11 cellular contexts compared by ENCODE assay signal in genomic region chr20:17558941-17559304, GRCh38. TPM values are rescaled to one million over a fixed set of nuclear protein-coding genes. Genes with fewer than 3 reads are reported as not detected.
A peak's percentile ranks its signal among the peaks of the same experiment; 100 is the strongest.
DNase-seq lines count a peak whose midpoint lies in the region; ATAC-seq and TF ChIP-seq lines count a peak whose summit lies in the region.
"Had no signal": no experiment of that assay in that cellular context is flagged by ENCODE, and none has a peak within 500 bp of the region (broad histone marks: within the 10 kb centered on the region; RNA-seq: fewer than 3 reads in every experiment).

No MANE protein-coding gene starts in this region.

- no peak overlapping the region for H3K9ac ChIP-seq in duodenal mucosa (ENCODE audit: low read depth in 1 of 2, low read length in 2 of 2)
- no peak overlapping the region for H3K9ac ChIP-seq in neural progenitor cell

- H3K4me1 ChIP-seq in duodenal mucosa (ENCODE audit: control insufficient read depth in 1 of 2, insufficient read depth in 2 of 2, low read length in 2 of 2) (peaks cover 15% of the 10 kb centered on the region in 2 donors), neural progenitor cell (peaks cover 5% of the 10 kb centered on the region)

- no peaks in the 10 kb centered on the region for H3F3A ChIP-seq in neural progenitor cell (ENCODE audit: low read depth)

- H3K36me3 ChIP-seq in duodenal mucosa (ENCODE audit: control insufficient read depth in 1 of 2, insufficient read depth in 2 of 2, low read length in 2 of 2) (no peaks in the 10 kb centered on the region), neural progenitor cell (no peaks in the 10 kb centered on the region)
- H3K36me3 ChIP-seq: neutrophil had no signal

- no peak overlapping the region for H3K4me3 ChIP-seq in duodenal mucosa (ENCODE audit: low read depth in 1 of 2, low read length in 2 of 2)
- H3K4me3 ChIP-seq in neural progenitor cell = no peak overlapping the region

- H3K27me3 Mint-ChIP-seq in stimulated activated naive CD8-positive, alpha-beta T cell treated with anti-CD3 and anti-CD28 coated beads, Interleukin-15, Interleukin-2, amounts not matched to agents 100 ng/mL and 50 ng/mL, for 24 hours = peaks cover 3% of the 10 kb centered on the region
- H3K27me3 Mint-ChIP-seq in neural progenitor cell (ENCODE audit: insufficient read depth, low read depth) = no peaks in the 10 kb centered on the region

- H4K20me1 ChIP-seq in neural progenitor cell (ENCODE audit: low read depth) = no peaks in the 10 kb centered on the region

- TF ChIP-seq CTCF in neural progenitor cell (IDR thresholded peaks at IDR 0.05) = no peak

- H3K9me3 Mint-ChIP-seq in stimulated activated naive CD8-positive, alpha-beta T cell treated with anti-CD3 and anti-CD28 coated beads, Interleukin-15, Interleukin-2, amounts not matched to agents 100 ng/mL and 50 ng/mL, for 24 hours = no peaks in the 10 kb centered on the region
- H3K9me3 Mint-ChIP-seq in neural progenitor cell = peaks cover 1% of the 10 kb centered on the region

- no peak for DNase-seq in stimulated activated naive CD8-positive, alpha-beta T cell treated with anti-CD3 and anti-CD28 coated beads, Interleukin-15, Interleukin-2, amounts not matched to agents 100 U/mL and 50 U/mL, for 24 hours
- DNase-seq in neural progenitor cell (ENCODE audit: low spot score) (no peak), GF-D8 (lab: John Stamatoyannopoulos, UW) (no peak), NCI-H82 (lab: John Stamatoyannopoulos, UW) (no peak), NCI-H187 (lab: John Stamatoyannopoulos, UW) (no peak)
- DNase-seq: glutamatergic neuron, NCI-H748 treated with DMSO at 0.1 percent for 48 hours had no signal

- peaks cover 47% of the 10 kb centered on the region for H3K4me1 Mint-ChIP-seq in stimulated activated naive CD8-positive, alpha-beta T cell treated with anti-CD3 and anti-CD28 coated beads, Interleukin-15, Interleukin-2, amounts not matched to agents 100 ng/mL and 50 ng/mL, for 24 hours (ENCODE audit: low read depth)
- peaks cover 22% of the 10 kb centered on the region for H3K4me1 Mint-ChIP-seq in neural progenitor cell

- H3K4me3 Mint-ChIP-seq in stimulated activated naive CD8-positive, alpha-beta T cell treated with anti-CD3 and anti-CD28 coated beads, Interleukin-15, Interleukin-2, amounts not matched to agents 100 ng/mL and 50 ng/mL, for 24 hours = peak overlapping the region; percentile 71
- no peak overlapping the region for H3K4me3 Mint-ChIP-seq in neural progenitor cell

- peak overlapping the region; percentile 76 for H3K27ac ChIP-seq in duodenal mucosa (ENCODE audit: low read depth, low read length)
- no peak overlapping the region for H3K27ac ChIP-seq in neural progenitor cell
- H3K27ac ChIP-seq: neutrophil had no signal

- H3K79me2 ChIP-seq in neural progenitor cell (ENCODE audit: low read depth) = no peaks in the 10 kb centered on the region

- H3K36me3 Mint-ChIP-seq in stimulated activated naive CD8-positive, alpha-beta T cell treated with anti-CD3 and anti-CD28 coated beads, Interleukin-15, Interleukin-2, amounts not matched to agents 100 ng/mL and 50 ng/mL, for 24 hours (ENCODE audit: low read depth) = no peaks in the 10 kb centered on the region
- H3K36me3 Mint-ChIP-seq in neural progenitor cell = no peaks in the 10 kb centered on the region

- H3K9me3 ChIP-seq in duodenal mucosa (ENCODE audit: control insufficient read depth in 1 of 2, low read length in 2 of 2) (no peaks in the 10 kb centered on the region), neural progenitor cell (ENCODE audit: low read depth) (no peaks in the 10 kb centered on the region)
- H3K9me3 ChIP-seq: neutrophil had no signal

- no peak overlapping the region for H3K4me2 ChIP-seq in neural progenitor cell

- H3K27ac Mint-ChIP-seq in stimulated activated naive CD8-positive, alpha-beta T cell treated with anti-CD3 and anti-CD28 coated beads, Interleukin-15, Interleukin-2, amounts not matched to agents 100 ng/mL and 50 ng/mL, for 24 hours = peak overlapping the region; percentile 93
- peak overlapping the region; percentile 12 for H3K27ac Mint-ChIP-seq in neural progenitor cell

- H3K27me3 ChIP-seq in duodenal mucosa (ENCODE audit: control insufficient read depth in 1 of 2, insufficient read depth in 2 of 2, low read length in 2 of 2) (no peaks in the 10 kb centered on the region), neural progenitor cell (no peaks in the 10 kb centered on the region)
- H3K27me3 ChIP-seq: neutrophil had no signal

- no peak for ATAC-seq in stimulated activated naive CD8-positive, alpha-beta T cell treated with anti-CD3 and anti-CD28 coated beads, Interleukin-15, Interleukin-2, amounts not matched to agents 100 U/mL and 50 U/mL, for 24 hours
- no peak for ATAC-seq in HG03571 (IDR thresholded peaks at IDR 0.05; ENCODE audit: unreplicated experiment)

- no peak overlapping the region for H2AFZ ChIP-seq in neural progenitor cell (replicated peaks)

RNA-seq across cellular contexts. Expression of gene DSTN, which starts 11.0 kb away (rescaled TPM):
- 107 and 158 TPM in 2 replicates for total RNA-seq in neural progenitor cell (ENCODE audit: low replicate concordance)

RNA-seq across cellular contexts. Expression of gene BFSP1, which starts 27.7 kb away (rescaled TPM):
- total RNA-seq in neural progenitor cell (ENCODE audit: low replicate concordance) = not detected in 2 replicates
